Comparison of ENCODE assay signal across 15 cellular contexts in the genomic region with DNA sequence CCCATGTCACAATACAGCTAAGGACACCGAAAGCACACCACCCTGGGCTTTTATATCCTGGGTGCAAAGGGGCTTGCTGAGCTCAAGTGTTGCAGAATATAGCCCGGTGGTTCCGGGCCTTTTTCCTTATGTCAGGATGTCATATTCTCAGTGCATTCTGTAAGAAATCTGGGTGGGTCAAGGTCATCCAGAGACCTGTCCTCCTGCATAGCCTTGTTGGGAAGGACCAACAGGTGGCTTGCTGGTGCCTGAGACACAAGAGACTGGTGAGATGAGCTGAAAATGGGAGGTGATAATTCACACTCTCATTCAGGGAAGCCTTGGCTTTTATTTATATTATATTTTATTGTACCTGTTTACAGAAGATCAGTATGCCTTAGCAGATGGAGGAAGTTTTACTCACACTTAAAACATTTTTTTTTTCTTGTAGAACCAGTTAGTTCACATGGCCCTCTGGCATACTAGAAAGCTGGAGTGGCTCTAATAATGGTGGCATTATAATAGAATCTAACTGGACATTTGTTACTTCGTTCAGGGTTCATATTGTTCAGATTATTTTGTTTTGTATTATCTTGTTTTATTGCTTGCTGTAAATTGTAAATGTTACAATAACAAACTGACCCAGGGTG. TPM values are rescaled to one million over a fixed set of nuclear protein-coding genes. Genes with fewer than 3 reads are reported as not detected.
DNase-seq lines count a peak whose midpoint lies in the region; TF ChIP-seq lines count a peak whose summit lies in the region.
"Had no signal": no experiment of that assay in that cellular context is flagged by ENCODE, and none has a peak within 500 bp of the region (broad histone marks: within the 10 kb centered on the region; RNA-seq: fewer than 3 reads in every experiment).

No MANE protein-coding gene starts in this region.

- no peak overlapping the region for H2AFZ ChIP-seq in trophoblast cell (ENCODE audit: insufficient read depth, low read length, poor library complexity)

- H3K36me3 Mint-ChIP-seq in Calu3 (ENCODE audit: insufficient read depth, unreplicated experiment) = peaks cover 2% of the 10 kb centered on the region
- H3K36me3 Mint-ChIP-seq: stimulated activated effector memory CD8-positive, alpha-beta T cell treated with anti-CD3 and anti-CD28 coated beads, Interleukin-12 subunit alpha, Interleukin-12 subunit beta, amount 100 ng/mL, for 72 hours had no signal

- H3K27me3 Mint-ChIP-seq in Calu3 (ENCODE audit: unreplicated experiment) = no peaks in the 10 kb centered on the region

- peaks cover 23% of the 10 kb centered on the region for H3K79me1 ChIP-seq in trophoblast cell (ENCODE audit: low read length)

- CTCF ChIA-PET in Calu3 (lab: Charles Lee) = interaction anchor here (1.2 to 1.3 kb wide), 2 partner anchors 9 to 76 kb away, joined by 4 read pairs; no protein-coding TSS in a partner anchor

- no peak overlapping the region for H3K4me3 ChIP-seq in epithelial cell of esophagus (ENCODE audit: low read length)
- H3K4me3 ChIP-seq in trophoblast cell (ENCODE audit: low read depth, low read length) = no peak overlapping the region
- no peak overlapping the region for H3K4me3 ChIP-seq in dorsolateral prefrontal cortex
- H3K4me3 ChIP-seq: Peyer's patch had no signal

- peaks cover 59% of the 10 kb centered on the region for H3K4me1 Mint-ChIP-seq in Calu3 (ENCODE audit: low read depth, unreplicated experiment)

- no peak overlapping the region for H3K9ac ChIP-seq in trophoblast cell (ENCODE audit: low read length)

- WGBS in trophoblast cell (ENCODE audit: extremely low coverage, insufficient coverage, insufficient read length) = no CpG with 5 or more reads among the region's 4 CpGs

- no TSS peak for BruUV-seq in Calu3 (replicated peaks; lab: Mats Ljungman, UMichigan)

- peaks cover 3% of the 10 kb centered on the region for H3K79me2 ChIP-seq in trophoblast cell (ENCODE audit: control insufficient read depth, insufficient read depth, low read length, poor library complexity)

- peak overlapping the region; percentile 88 for H2BK12ac ChIP-seq in trophoblast cell (ENCODE audit: low read length)

- DNase-seq in Calu3 (no peak), NCI-H2196 (lab: John Stamatoyannopoulos, UW; ENCODE audit: unreplicated experiment) (peak; percentile 64), epithelial cell of esophagus (ENCODE audit: low read depth) (peak; percentile 76), trophoblast cell (peak; percentile 24 to 90), GM20000 (ENCODE audit: low spot score) (no peak), NCI-H446 treated with DMSO at 0.1 percent for 48 hours (lab: John Stamatoyannopoulos, UW) (no peak), dorsolateral prefrontal cortex (no peak)
- DNase-seq in activated CD4-positive, alpha-beta T cell treated with anti-CD3 and anti-CD28 coated beads for 4 hours = no peak
- DNase-seq: KBM-7, NCI-H1436 treated with DMSO at 0.1 percent for 48 hours, NCI-H524 treated with DMSO at 0.1 percent for 48 hours, Peyer's patch had no signal

- H3K27ac ChIP-seq in trophoblast cell (ENCODE audit: low read depth, low read length) (no peak overlapping the region), dorsolateral prefrontal cortex (no peak overlapping the region)
- H3K27ac ChIP-seq: WERI-Rb-1 had no signal

- peak overlapping the region; percentile 34 for H3K27ac Mint-ChIP-seq in Calu3 (ENCODE audit: unreplicated experiment)
- H3K27ac Mint-ChIP-seq: activated T-helper 1 cell treated with anti-CD3 and anti-CD28 coated beads, Interleukin-12 subunit alpha, Interleukin-12 subunit beta, Interleukin-2, Interleukin-4 antibody, amounts not matched to agents 30 ng/mL and 10 ng/mL and 1 ng/mL, durations not matched to agents 14 hours and 24 hours and 36 hours; stimulated activated effector memory CD8-positive, alpha-beta T cell treated with anti-CD3 and anti-CD28 coated beads, Interleukin-12 subunit alpha, Interleukin-12 subunit beta, amount 100 ng/mL, for 72 hours had no signal

- peak overlapping the region; percentile 92 for H2BK120ac ChIP-seq in trophoblast cell (ENCODE audit: insufficient read depth, low read length, poor library complexity)

- peak overlapping the region; percentile 70 for H4K91ac ChIP-seq in trophoblast cell (ENCODE audit: low read depth, low read length)

- H3K36me3 ChIP-seq in trophoblast cell (ENCODE audit: control insufficient read depth in 1 of 2, insufficient read depth in 2 of 2, low read length in 2 of 2) = no peaks in the 10 kb centered on the region
- H3K36me3 ChIP-seq: Peyer's patch, WERI-Rb-1 had no signal

- H3K23ac ChIP-seq in trophoblast cell (ENCODE audit: low read length) = no peak overlapping the region

- peak overlapping the region; percentile 7 for H4K12ac ChIP-seq in trophoblast cell (ENCODE audit: low read depth, low read length)

- H3K4me1 ChIP-seq in trophoblast cell (ENCODE audit: control insufficient read depth in 1 of 2, insufficient read depth in 2 of 2, low read length in 2 of 2) = peaks cover 17 to 21% of the 10 kb centered on the region in 2 experiments

- no peaks in the 10 kb centered on the region for H3K27me3 ChIP-seq in trophoblast cell (ENCODE audit: insufficient read depth, low read length)
- H3K27me3 ChIP-seq in dorsolateral prefrontal cortex = no peaks in the 10 kb centered on the region
- H3K27me3 ChIP-seq: Peyer's patch had no signal

- H2BK5ac ChIP-seq in trophoblast cell (ENCODE audit: low read depth, low read length, poor library complexity) = peak overlapping the region; percentile 80

- intact Hi-C loops in Calu3 (cut with micrococcal nuclease; ENCODE audit: unreplicated experiment) = no loop called here
- intact Hi-C loops in dorsolateral prefrontal cortex (cut with DNase I) = no loop called here

- peak overlapping the region; percentile 46 for H3K18ac ChIP-seq in trophoblast cell (ENCODE audit: low read length)

- peak overlapping the region; percentile 77 for H3K4ac ChIP-seq in trophoblast cell (ENCODE audit: low read depth, low read length)

- H3K9me3 Mint-ChIP-seq in Calu3 (ENCODE audit: low read depth, unreplicated experiment) = no peaks in the 10 kb centered on the region
- H3K9me3 Mint-ChIP-seq: activated T-helper 1 cell treated with anti-CD3 and anti-CD28 coated beads, Interleukin-12 subunit alpha, Interleukin-12 subunit beta, Interleukin-2, Interleukin-4 antibody, amounts not matched to agents 30 ng/mL and 10 ng/mL and 1 ng/mL, durations not matched to agents 14 hours and 24 hours and 36 hours; stimulated activated effector memory CD8-positive, alpha-beta T cell treated with anti-CD3 and anti-CD28 coated beads, Interleukin-12 subunit alpha, Interleukin-12 subunit beta, amount 100 ng/mL, for 72 hours had no signal

- no peak overlapping the region for H4K8ac ChIP-seq in trophoblast cell (ENCODE audit: low read depth, low read length)

- TF ChIP-seq CTCF in Calu3 (IDR thresholded peaks at IDR 0.05; ENCODE audit: unreplicated experiment) (no peak), epithelial cell of esophagus (IDR thresholded peaks at IDR 0.05; ENCODE audit: insufficient read depth, low read depth, low read length, missing control alignments) (no peak), GM20000 (IDR thresholded peaks at IDR 0.05; ENCODE audit: extremely low read depth, missing control alignments) (no peak), dorsolateral prefrontal cortex (IDR thresholded peaks at IDR 0.05 in 54 of 56, conservative IDR thresholded peaks at IDR 0.05 in 2 of 56; ENCODE audit: low read depth in 1 of 56, partially characterized antibody in 56 of 56) (no peak)

- H3K14ac ChIP-seq in trophoblast cell (ENCODE audit: low read length) = peak overlapping the region; percentile 73

- no peak overlapping the region for H3K4me2 ChIP-seq in trophoblast cell (ENCODE audit: low read length)

- H2AK5ac ChIP-seq in trophoblast cell (ENCODE audit: low read length) = peak overlapping the region; percentile 79

- H3K4me3 Mint-ChIP-seq in Calu3 (ENCODE audit: low read depth, unreplicated experiment) = peak overlapping the region; percentile 2
- H3K4me3 Mint-ChIP-seq: stimulated activated effector memory CD8-positive, alpha-beta T cell treated with anti-CD3 and anti-CD28 coated beads, Interleukin-12 subunit alpha, Interleukin-12 subunit beta, amount 100 ng/mL, for 72 hours had no signal

- no peaks in the 10 kb centered on the region for H3K9me3 ChIP-seq in trophoblast cell (ENCODE audit: insufficient read depth, low read depth, low read length)
- H3K9me3 ChIP-seq: Peyer's patch had no signal

RNA-seq across cellular contexts. Expression of a gene that starts 14.6 kb away (rescaled TPM):
- total RNA-seq in Calu3 (2022) (204 and 236 TPM in 2 replicates), dorsolateral prefrontal cortex (100 to 1,000 TPM in 9 of 120 experiments, 10 to 100 TPM in 111; 31.8 to 163 (median 68.8) TPM)
- polyA plus RNA-seq in trophoblast cell (2013) = 99.0 and 103 TPM in 2 replicates

Comparison
In these comparisons a context has a peak if more than half of its experiments do, and no peak if none do; other contexts are left out.
1. DNase-seq: peak in NCI-H2196 (single experiment), epithelial cell of esophagus (single experiment) and trophoblast cell (2 of 2); none in Calu3 (single experiment), GM20000 (single experiment), NCI-H446 treated with DMSO at 0.1 percent for 48 hours (single experiment), dorsolateral prefrontal cortex (0 of 10) and activated CD4-positive, alpha-beta T cell treated with anti-CD3 and anti-CD28 coated beads for 4 hours (0 of 2).